ENCODE assay signal across 8 cellular contexts in genomic region chr1:61851849-61852692, GRCh38.
DNase-seq lines count a peak whose midpoint lies in the region; ATAC-seq and TF ChIP-seq lines count a peak whose summit lies in the region.

No MANE protein-coding gene starts in this region.

- H3K4me1 Mint-ChIP-seq in activated B cell treated with CpG ODN at 0.5 μM for 24 hours: no peaks in the 10 kb centered on the region

- no peaks in the 10 kb centered on the region for H3K9me3 ChIP-seq in HEK293 (ENCODE audit: control insufficient read depth, insufficient read depth, low read depth, low read length)
- H3K9me3 ChIP-seq in cardiac muscle cell (ENCODE audit: low read depth): no peaks in the 10 kb centered on the region

- TF ChIP-seq CTCF in HEK293 (tag by site-specific recombination; IDR thresholded peaks at IDR 0.05) (peak; percentile 29; the same call in 1 of the 2 replicates), activated B cell treated with CpG ODN at 0.5 μM for 24 hours (IDR thresholded peaks at IDR 0.05) (peak; percentile 75), cardiac muscle cell (IDR thresholded peaks at IDR 0.05; ENCODE audit: low read depth, low read length) (peak; percentile 69), retinal pigment epithelial cell (conservative IDR thresholded peaks at IDR 0.05; ENCODE audit: low read depth, low read length) (peak; percentile 76)

- no peaks in the 10 kb centered on the region for H3K27me3 ChIP-seq in cardiac muscle cell

- H3K27me3 Mint-ChIP-seq in activated B cell treated with CpG ODN at 0.5 μM for 24 hours: no peaks in the 10 kb centered on the region

- POLR2A ChIA-PET in HEK293 (lab: Yijun Ruan, JAX) (interaction anchor here (0.6 kb wide), 2 partner anchors 284 to 797 kb away, joined by 3 to 4 read pairs; no protein-coding TSS in a partner anchor), activated B cell treated with CpG ODN at 0.5 μM for 24 hours (lab: Charles Lee) (no interaction called here)

- no peak overlapping the region for H3K4me3 Mint-ChIP-seq in activated B cell treated with CpG ODN at 0.5 μM for 24 hours

- no peaks in the 10 kb centered on the region for H3K9me3 Mint-ChIP-seq in activated B cell treated with CpG ODN at 0.5 μM for 24 hours

- CTCF ChIA-PET in HEK293 (lab: Yijun Ruan, JAX) (interaction anchor here (0.6 to 2.0 kb wide), 11 partner anchors 9 to 1568 kb away, joined by 3 to 10 read pairs (median 4); no protein-coding TSS in a partner anchor), activated B cell treated with CpG ODN at 0.5 μM for 24 hours (lab: Charles Lee) (interaction anchor here (0.6 to 1.7 kb wide), 5 partner anchors 802 to 1950 kb away, joined by 3 to 9 read pairs (median 4); no protein-coding TSS in a partner anchor)

- intact Hi-C loops in activated B cell treated with CpG ODN at 0.5 μM for 24 hours (cut with micrococcal nuclease): loop anchor here (1.0 to 10.0 kb wide), 7 partner anchors 264 to 1875 kb away; no protein-coding TSS in a partner anchor

- no peak overlapping the region for H3K27ac ChIP-seq in HEK293 (ENCODE audit: extremely low read depth, low read depth, low read length)
- no peak overlapping the region for H3K27ac ChIP-seq in cardiac muscle cell

- peaks cover 9% of the 10 kb centered on the region for H3K36me3 Mint-ChIP-seq in activated B cell treated with CpG ODN at 0.5 μM for 24 hours (ENCODE audit: low read depth)

- DNase-seq in DMS79 treated with DMSO at 0.1 percent for 48 hours (lab: John Stamatoyannopoulos, UW) (peak; percentile 66), NCI-H2171 treated with DMSO at 0.1 percent for 48 hours (lab: John Stamatoyannopoulos, UW) (peak; percentile 78), activated B cell treated with CpG ODN at 0.5 μM for 24 hours (no peak), cardiac muscle cell (ENCODE audit: low read depth in 1 of 2, low spot score in 1 of 2) (peak; percentile 77 to 89), retinal pigment epithelial cell (ENCODE audit: low read depth) (peak; percentile 41), 8988T (no peak)

- H3K36me3 ChIP-seq in HEK293 (ENCODE audit: control insufficient read depth in 2 of 2, insufficient read depth in 1 of 2, low read length in 2 of 2) (peaks cover 4 to 11% of the 10 kb centered on the region in 2 experiments), cardiac muscle cell (no peaks in the 10 kb centered on the region)

- ATAC-seq in activated B cell treated with CpG ODN at 0.5 μM for 24 hours (ENCODE audit: low read depth): no peak
- ATAC-seq in HG02840 (IDR thresholded peaks at IDR 0.05; ENCODE audit: low FRiP score, unreplicated experiment): no peak

- H3K4me3 ChIP-seq in HEK293 (ENCODE audit: low read depth, low read length) (no peak overlapping the region), cardiac muscle cell (no peak overlapping the region), retinal pigment epithelial cell (ENCODE audit: low read length) (no peak overlapping the region)

- 0 out of 2 replicates have a peak, but pooled peaks cover 3% of the 10 kb centered on the region for H3K4me1 ChIP-seq in HEK293 (ENCODE audit: control insufficient read depth, insufficient read depth, low read length)
- H3K4me1 ChIP-seq in cardiac muscle cell (ENCODE audit: low read depth): peaks cover 2% of the 10 kb centered on the region

- H3K27ac Mint-ChIP-seq in activated B cell treated with CpG ODN at 0.5 μM for 24 hours: no peak overlapping the region

TF ChIP-seq in HEK293, 187 proteins besides CTCF, POLR2A, EP300 and RAD21 (continues in another document):
- TF ChIP-seq, protein P1, sequence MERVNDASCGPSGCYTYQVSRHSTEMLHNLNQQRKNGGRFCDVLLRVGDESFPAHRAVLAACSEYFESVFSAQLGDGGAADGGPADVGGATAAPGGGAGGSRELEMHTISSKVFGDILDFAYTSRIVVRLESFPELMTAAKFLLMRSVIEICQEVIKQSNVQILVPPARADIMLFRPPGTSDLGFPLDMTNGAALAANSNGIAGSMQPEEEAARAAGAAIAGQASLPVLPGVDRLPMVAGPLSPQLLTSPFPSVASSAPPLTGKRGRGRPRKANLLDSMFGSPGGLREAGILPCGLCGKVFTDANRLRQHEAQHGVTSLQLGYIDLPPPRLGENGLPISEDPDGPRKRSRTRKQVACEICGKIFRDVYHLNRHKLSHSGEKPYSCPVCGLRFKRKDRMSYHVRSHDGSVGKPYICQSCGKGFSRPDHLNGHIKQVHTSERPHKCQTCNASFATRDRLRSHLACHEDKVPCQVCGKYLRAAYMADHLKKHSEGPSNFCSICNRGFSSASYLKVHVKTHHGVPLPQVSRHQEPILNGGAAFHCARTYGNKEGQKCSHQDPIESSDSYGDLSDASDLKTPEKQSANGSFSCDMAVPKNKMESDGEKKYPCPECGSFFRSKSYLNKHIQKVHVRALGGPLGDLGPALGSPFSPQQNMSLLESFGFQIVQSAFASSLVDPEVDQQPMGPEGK (tag by site-specific recombination; IDR thresholded peaks at IDR 0.05): no peak
- no peak for TF ChIP-seq KLF9 (tag by site-specific recombination; IDR thresholded peaks at IDR 0.05; ENCODE audit: low read depth)
- TF ChIP-seq ZNF544 (tag by site-specific recombination; IDR thresholded peaks at IDR 0.05): no peak
- TF ChIP-seq ZNF138 (tag by site-specific recombination; IDR thresholded peaks at IDR 0.05; ENCODE audit: borderline replicate concordance): no peak
- TF ChIP-seq ZNF549 (tag by site-specific recombination; IDR thresholded peaks at IDR 0.05): no peak
- TF ChIP-seq, protein P2, sequence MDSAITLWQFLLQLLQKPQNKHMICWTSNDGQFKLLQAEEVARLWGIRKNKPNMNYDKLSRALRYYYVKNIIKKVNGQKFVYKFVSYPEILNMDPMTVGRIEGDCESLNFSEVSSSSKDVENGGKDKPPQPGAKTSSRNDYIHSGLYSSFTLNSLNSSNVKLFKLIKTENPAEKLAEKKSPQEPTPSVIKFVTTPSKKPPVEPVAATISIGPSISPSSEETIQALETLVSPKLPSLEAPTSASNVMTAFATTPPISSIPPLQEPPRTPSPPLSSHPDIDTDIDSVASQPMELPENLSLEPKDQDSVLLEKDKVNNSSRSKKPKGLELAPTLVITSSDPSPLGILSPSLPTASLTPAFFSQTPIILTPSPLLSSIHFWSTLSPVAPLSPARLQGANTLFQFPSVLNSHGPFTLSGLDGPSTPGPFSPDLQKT (IDR thresholded peaks at IDR 0.05; ENCODE audit: borderline replicate concordance, low read depth, low read length): no peak
- no peak for TF ChIP-seq ZNF132 (tag by site-specific recombination; IDR thresholded peaks at IDR 0.05; ENCODE audit: borderline replicate concordance)
- TF ChIP-seq ZNF521 (tag by site-specific recombination; IDR thresholded peaks at IDR 0.05): no peak
- no peak for TF ChIP-seq ZBTB17 (tag by site-specific recombination; IDR thresholded peaks at IDR 0.05)
- TF ChIP-seq OVOL3 (tag by site-specific recombination; IDR thresholded peaks at IDR 0.05): no peak
- TF ChIP-seq SP2 (tag by site-specific recombination; IDR thresholded peaks at IDR 0.05): no peak
- TF ChIP-seq SCRT1 (tag by site-specific recombination; IDR thresholded peaks at IDR 0.05; ENCODE audit: borderline replicate concordance): peak; percentile 71; the same call in 1 of the 2 replicates
- no peak for TF ChIP-seq PRDM4 (tag by site-specific recombination; IDR thresholded peaks at IDR 0.05)
- peak; percentile 84 for TF ChIP-seq ZNF654 (tag by site-specific recombination; IDR thresholded peaks at IDR 0.05; ENCODE audit: low read depth)
- no peak for TF ChIP-seq ZNF555 (tag by site-specific recombination; conservative IDR thresholded peaks at IDR 0.05)
- no peak for TF ChIP-seq ZNF777 (tag by site-specific recombination; IDR thresholded peaks at IDR 0.05; ENCODE audit: borderline replicate concordance)
- TF ChIP-seq ZNF341 (tag by site-specific recombination; IDR thresholded peaks at IDR 0.05; ENCODE audit: low read depth): no peak
- TF ChIP-seq, protein P3, sequence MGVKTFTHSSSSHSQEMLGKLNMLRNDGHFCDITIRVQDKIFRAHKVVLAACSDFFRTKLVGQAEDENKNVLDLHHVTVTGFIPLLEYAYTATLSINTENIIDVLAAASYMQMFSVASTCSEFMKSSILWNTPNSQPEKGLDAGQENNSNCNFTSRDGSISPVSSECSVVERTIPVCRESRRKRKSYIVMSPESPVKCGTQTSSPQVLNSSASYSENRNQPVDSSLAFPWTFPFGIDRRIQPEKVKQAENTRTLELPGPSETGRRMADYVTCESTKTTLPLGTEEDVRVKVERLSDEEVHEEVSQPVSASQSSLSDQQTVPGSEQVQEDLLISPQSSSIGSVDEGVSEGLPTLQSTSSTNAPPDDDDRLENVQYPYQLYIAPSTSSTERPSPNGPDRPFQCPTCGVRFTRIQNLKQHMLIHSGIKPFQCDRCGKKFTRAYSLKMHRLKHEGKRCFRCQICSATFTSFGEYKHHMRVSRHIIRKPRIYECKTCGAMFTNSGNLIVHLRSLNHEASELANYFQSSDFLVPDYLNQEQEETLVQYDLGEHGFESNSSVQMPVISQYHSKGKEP (tag by site-specific recombination; IDR thresholded peaks at IDR 0.05): no peak
- TF ChIP-seq ZNF2 (tag by site-specific recombination; IDR thresholded peaks at IDR 0.05): 0 out of 2 replicates have a peak, but pooled peaks have one; percentile 36
- no peak for TF ChIP-seq BCL11B (tag by site-specific recombination; IDR thresholded peaks at IDR 0.05; ENCODE audit: low read depth)
- TF ChIP-seq ZNF660 (tag by site-specific recombination; IDR thresholded peaks at IDR 0.05): peak; percentile 68; the same call in 1 of the 2 replicates
- no peak for TF ChIP-seq ZNF302 (tag by site-specific recombination; IDR thresholded peaks at IDR 0.05; ENCODE audit: low read depth)
- TF ChIP-seq SCRT2 (tag by site-specific recombination; IDR thresholded peaks at IDR 0.05): peak; percentile 67

Comparison
In these comparisons a context has a peak if more than half of its experiments do, and no peak if none do; other contexts are left out.
1. DNase-seq: peak in DMS79 treated with DMSO at 0.1 percent for 48 hours (single experiment), NCI-H2171 treated with DMSO at 0.1 percent for 48 hours (single experiment), cardiac muscle cell (2 of 2) and retinal pigment epithelial cell (single experiment); none in activated B cell treated with CpG ODN at 0.5 μM for 24 hours (single experiment) and 8988T (single experiment).
2. Peak in every context shown above with its lines, with median percentiles within 50 percentile points of each other: CTCF ChIP-seq.